8 cellular contexts compared by ENCODE assay signal in genomic region chr19:9792191-9793050, GRCh38. TPM values are rescaled to one million over a fixed set of nuclear protein-coding genes. Genes with fewer than 3 reads are reported as not detected.
DNase-seq lines count a peak whose midpoint lies in the region; ATAC-seq and TF ChIP-seq lines count a peak whose summit lies in the region.

No MANE protein-coding gene starts in this region.

- H3K9me3 Mint-ChIP-seq in activated naive CD8-positive, alpha-beta T cell treated with anti-CD3 and anti-CD28 coated beads, Interleukin-2, amount 50 U/mL, for 24 hours: no peaks in the 10 kb centered on the region

- peaks cover 32% of the 10 kb centered on the region for H3K4me1 Mint-ChIP-seq in activated naive CD8-positive, alpha-beta T cell treated with anti-CD3 and anti-CD28 coated beads, Interleukin-2, amount 50 U/mL, for 24 hours

- CTCF ChIA-PET in AG04449 (lab: Yijun Ruan, JAX): interaction anchor here (2.0 to 2.1 kb wide), 2 partner anchors 167 to 587 kb away, joined by 7 to 16 read pairs; no protein-coding TSS in a partner anchor

- ATAC-seq in activated naive CD8-positive, alpha-beta T cell treated with anti-CD3 and anti-CD28 coated beads, Interleukin-2, amount 50 U/mL, for 24 hours: peak; percentile 68

- POLR2A ChIA-PET in AG04449 (lab: Yijun Ruan, JAX): no interaction called here

- intact Hi-C loops in head of caudate nucleus (cut with DNase I): loop anchor here (5.0 to 10.0 kb wide), 2 partner anchors 165 to 588 kb away; no protein-coding TSS in a partner anchor

- H3K27me3 Mint-ChIP-seq in activated naive CD8-positive, alpha-beta T cell treated with anti-CD3 and anti-CD28 coated beads, Interleukin-2, amount 50 U/mL, for 24 hours: no peaks in the 10 kb centered on the region

- H3K4me3 ChIP-seq in AG04449 (ENCODE audit: low read depth, low read length): peak overlapping the region; percentile 87

- no peak for DNase-seq in AG04449 (ENCODE audit: low read depth, low spot score)
- DNase-seq in GM20000 (ENCODE audit: low spot score): peak; percentile 87
- DNase-seq in NCI-H1092 treated with DMSO at 0.1 percent for 48 hours (lab: John Stamatoyannopoulos, UW): peak; percentile 91
- peak; percentile 45 to 84 for DNase-seq in SW 1271 (lab: John Stamatoyannopoulos, UW)
- peak; percentile 91 for DNase-seq in activated naive CD8-positive, alpha-beta T cell treated with anti-CD3 and anti-CD28 coated beads, Interleukin-2, amount 50 U/mL, for 24 hours
- DNase-seq in head of caudate nucleus: peak; percentile 72 to 95 (median 89)
- peak; percentile 95 for DNase-seq in occipital lobe (lab: John Stamatoyannopoulos, UW)
- peak; percentile 45 to 99 (median 92) for DNase-seq in substantia nigra (lab: John Stamatoyannopoulos, UW)

- TF ChIP-seq CTCF in AG04449 (IDR thresholded peaks at IDR 0.05; ENCODE audit: insufficient read depth, low read length, missing control alignments) (no peak), GM20000 (IDR thresholded peaks at IDR 0.05; ENCODE audit: extremely low read depth, missing control alignments) (no peak)

- peak overlapping the region; percentile 96 for H3K27ac ChIP-seq in substantia nigra (ENCODE audit: low read depth, low read length, poor library complexity, severe bottlenecking)

- peak overlapping the region; percentile 82 for H3K4me3 Mint-ChIP-seq in activated naive CD8-positive, alpha-beta T cell treated with anti-CD3 and anti-CD28 coated beads, Interleukin-2, amount 50 U/mL, for 24 hours

- peak overlapping the region; percentile 75 for H3K27ac Mint-ChIP-seq in activated naive CD8-positive, alpha-beta T cell treated with anti-CD3 and anti-CD28 coated beads, Interleukin-2, amount 50 U/mL, for 24 hours

- no peaks in the 10 kb centered on the region for H3K36me3 Mint-ChIP-seq in activated naive CD8-positive, alpha-beta T cell treated with anti-CD3 and anti-CD28 coated beads, Interleukin-2, amount 50 U/mL, for 24 hours (ENCODE audit: low read depth)

RNA-seq across cellular contexts. Expression of gene ZNF846, which starts 23.9 kb away (rescaled TPM):
- 26.5 TPM for total RNA-seq in occipital lobe

RNA-seq across cellular contexts. Expression of gene FBXL12, which starts 26.5 kb away (rescaled TPM):
- total RNA-seq in occipital lobe: 13.1 TPM

RNA-seq across cellular contexts. Expression of gene UBL5, which starts 35.3 kb away (rescaled TPM):
- total RNA-seq in occipital lobe: 62.9 TPM

RNA-seq across cellular contexts. Expression of gene PIN1, which starts 42.7 kb away (rescaled TPM):
- total RNA-seq in occipital lobe: 65.4 TPM
